ENCODE assay signal across 9 cellular contexts in the genomic region with DNA sequence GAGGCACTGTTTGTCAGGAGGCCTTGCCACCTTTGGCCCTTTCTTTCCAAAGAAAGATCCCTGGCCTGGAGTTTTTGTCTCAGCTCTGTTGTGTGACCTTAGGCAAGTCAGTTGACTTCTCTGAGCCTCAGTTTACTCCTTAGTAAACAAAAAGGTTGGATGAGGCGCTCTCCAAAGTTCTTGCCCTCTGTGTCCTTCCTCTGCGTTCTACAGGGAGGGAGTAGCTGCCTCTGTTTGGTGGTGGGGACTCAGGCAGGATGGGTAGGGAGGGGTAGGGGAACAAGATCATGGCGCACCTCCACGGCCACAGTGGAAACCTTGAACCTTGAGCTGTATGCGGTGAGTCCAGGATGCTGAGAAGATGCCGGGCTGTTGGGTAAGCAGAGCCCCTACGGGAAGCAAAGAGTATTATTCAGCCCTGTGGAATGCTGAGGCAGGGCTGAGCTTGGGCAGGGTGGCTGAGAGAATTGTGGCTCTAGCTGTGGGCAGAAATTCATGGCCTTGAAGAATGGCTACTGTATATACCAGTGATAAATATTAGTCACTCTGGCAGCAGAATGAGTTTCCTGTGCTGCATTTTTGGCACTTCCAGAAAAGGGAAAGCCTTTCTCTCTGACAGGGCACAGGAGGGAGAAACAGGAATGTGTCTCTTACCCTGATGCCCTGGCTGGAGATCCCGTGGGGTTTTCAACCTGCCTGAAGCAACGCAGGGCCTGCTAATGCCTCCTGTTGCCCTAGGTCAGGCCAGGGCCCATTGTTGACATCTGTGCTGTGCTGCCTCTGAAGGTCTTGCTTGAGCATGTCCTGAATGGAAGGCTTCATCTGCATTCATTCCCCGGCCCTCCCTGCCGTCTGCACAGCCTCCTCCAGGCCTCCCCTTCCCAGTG. TPM values are rescaled to one million over a fixed set of nuclear protein-coding genes. Genes with fewer than 3 reads are reported as not detected.
A peak's percentile ranks its signal among the peaks of the same experiment; 100 is the strongest.
DNase-seq lines count a peak whose midpoint lies in the region; ATAC-seq and TF ChIP-seq lines count a peak whose summit lies in the region.
"Had no signal": no experiment of that assay in that cellular context is flagged by ENCODE, and none has a peak within 500 bp of the region (broad histone marks: within the 10 kb centered on the region; RNA-seq: fewer than 3 reads in every experiment).

No MANE protein-coding gene starts in this region.

- in situ Hi-C loops in Caki2 (cut with HindIII; ENCODE audit: low pct_unique_long_range_greater_than_20kb, low sequenced_read_pairs): no loop called here
- in situ Hi-C loops in GM13976 (cut with MboI; ENCODE audit: low sequenced_read_pairs, unreplicated experiment): no loop called here

- H3K4me1 Mint-ChIP-seq in progenitor cell of endocrine pancreas (ENCODE audit: low read depth): peaks cover 32% of the 10 kb centered on the region

- H3K27me3 Mint-ChIP-seq in progenitor cell of endocrine pancreas: no peaks in the 10 kb centered on the region

- no peaks in the 10 kb centered on the region for H3K27me3 ChIP-seq in RWPE2 (ENCODE audit: insufficient read depth, poor library complexity, severe bottlenecking)

- no peaks in the 10 kb centered on the region for H3K9me3 Mint-ChIP-seq in progenitor cell of endocrine pancreas (ENCODE audit: low read depth)
- H3K9me3 Mint-ChIP-seq: neural crest cell had no signal

- H3K4me1 ChIP-seq in RWPE2 (ENCODE audit: insufficient read depth, poor library complexity, severe bottlenecking): peaks cover 55% of the 10 kb centered on the region

- peaks cover 3% of the 10 kb centered on the region; the same call in 1 of the 2 replicates for H3K36me3 ChIP-seq in RWPE2 (ENCODE audit: low read depth)

- H3K9me3 ChIP-seq in RWPE2 (ENCODE audit: severe bottlenecking): no peaks in the 10 kb centered on the region

- TF ChIP-seq CTCF in RWPE2 (IDR thresholded peaks at IDR 0.05; ENCODE audit: poor library complexity, severe bottlenecking) (peak; percentile 21), progenitor cell of endocrine pancreas (IDR thresholded peaks at IDR 0.05; ENCODE audit: unreplicated experiment) (no peak), GM13976 (IDR thresholded peaks at IDR 0.05; ENCODE audit: borderline replicate concordance, control extremely low read depth, extremely low read depth, insufficient read depth, missing control alignments) (no peak)

- ATAC-seq in RWPE2 (ENCODE audit: low read depth) (peak; percentile 85), GM18870 (IDR thresholded peaks at IDR 0.05; ENCODE audit: unreplicated experiment) (no peak)

- H3K36me3 Mint-ChIP-seq in progenitor cell of endocrine pancreas (ENCODE audit: insufficient read depth): peaks cover 4% of the 10 kb centered on the region

- peak overlapping the region; percentile 18 for H3K27ac Mint-ChIP-seq in progenitor cell of endocrine pancreas

- peak; percentile 86 for DNase-seq in Caki2 (ENCODE audit: low read depth)
- peak; percentile 97 for DNase-seq in RWPE2 (ENCODE audit: low spot score)
- peak; percentile 97 for DNase-seq in fibroblast of peridontal ligament (ENCODE audit: extremely low read depth)
- no peak for DNase-seq in progenitor cell of endocrine pancreas (ENCODE audit: low spot score, unreplicated experiment)
- DNase-seq in GM13976 (ENCODE audit: low spot score): no peak
- DNase-seq in stimulated activated CD4-positive, alpha-beta T cell treated with anti-CD3 and anti-CD28 coated beads, Interleukin-2, amount 100 ng/mL, for 24 hours: no peak
- DNase-seq in NCI-H1048 (lab: John Stamatoyannopoulos, UW): no peak

- peak overlapping the region; percentile 100 for H3K27ac ChIP-seq in RWPE2 (ENCODE audit: poor library complexity, severe bottlenecking)

- H3K4me3 Mint-ChIP-seq in progenitor cell of endocrine pancreas (ENCODE audit: low read depth): no peak overlapping the region
- H3K4me3 Mint-ChIP-seq: neural crest cell had no signal

- H3K4me3 ChIP-seq in RWPE2 (ENCODE audit: severe bottlenecking): no peak overlapping the region

RNA-seq across cellular contexts. Expression of gene SMAD3, which starts 39.9 kb away (rescaled TPM):
- total RNA-seq in Caki2 (2014; rRNA removed; shearing (Covaris generic); ENCODE audit: low replicate concordance): 26.4 and 31.4 TPM in 2 replicates
- total RNA-seq in progenitor cell of endocrine pancreas: 49.9 and 51.3 TPM in 2 replicates

Comparison
In these comparisons a context has a peak if more than half of its experiments do, and no peak if none do; other contexts are left out.
1. DNase-seq: peak in Caki2 (single experiment), RWPE2 (single experiment) and fibroblast of peridontal ligament (single experiment); none in progenitor cell of endocrine pancreas (single experiment), GM13976 (single experiment), stimulated activated CD4-positive, alpha-beta T cell treated with anti-CD3 and anti-CD28 coated beads, Interleukin-2, amount 100 ng/mL, for 24 hours (0 of 2) and NCI-H1048 (single experiment).